8 cellular contexts compared by ENCODE assay signal in genomic region chr18:30889582-30890301, GRCh38.
DNase-seq lines count a peak whose midpoint lies in the region; ATAC-seq and TF ChIP-seq lines count a peak whose summit lies in the region.

No MANE protein-coding gene starts in this region.

- no peak for TF ChIP-seq EP300 in gastroesophageal sphincter (IDR thresholded peaks at IDR 0.05)

- CTCF ChIA-PET in Panc1 (lab: Charles Lee) = no interaction called here

- no peaks in the 10 kb centered on the region for H3K9me3 ChIP-seq in Panc1 (ENCODE audit: control insufficient read depth, insufficient read depth, low read depth, low read length)
- no peaks in the 10 kb centered on the region for H3K9me3 ChIP-seq in gastroesophageal sphincter
- no peaks in the 10 kb centered on the region for H3K9me3 ChIP-seq in gastrocnemius medialis

- H3K27ac ChIP-seq in Panc1 (ENCODE audit: low read length) (no peak overlapping the region), gastroesophageal sphincter (no peak overlapping the region), gastrocnemius medialis (no peak overlapping the region)

- H3K4me1 ChIP-seq in Panc1 (ENCODE audit: control insufficient read depth, insufficient read depth, low read length) (no peaks in the 10 kb centered on the region), gastroesophageal sphincter (no peaks in the 10 kb centered on the region), gastrocnemius medialis (no peaks in the 10 kb centered on the region)

- POLR2A ChIA-PET in Panc1 (lab: Charles Lee) = no interaction called here

- no peak overlapping the region for H3K4me3 ChIP-seq in Panc1 (ENCODE audit: low read depth in 2 of 2, low read length in 2 of 2)
- no peak overlapping the region for H3K4me3 ChIP-seq in gastroesophageal sphincter
- no peak overlapping the region for H3K4me3 ChIP-seq in skeletal muscle cell (ENCODE audit: low read depth, low read length)
- no peak overlapping the region for H3K4me3 ChIP-seq in gastrocnemius medialis

- in situ Hi-C loops in Panc1 (cut with HindIII; ENCODE audit: low pct_unique_long_range_greater_than_20kb, low sequenced_read_pairs) (no loop called here), gastrocnemius medialis (cut with MboI; ENCODE audit: low sequenced_read_pairs in 4 of 4) (no loop called here)

- H3K36me3 ChIP-seq in Panc1 (ENCODE audit: control insufficient read depth, insufficient read depth, low read length) = no peaks in the 10 kb centered on the region
- H3K36me3 ChIP-seq in gastroesophageal sphincter = no peaks in the 10 kb centered on the region
- no peaks in the 10 kb centered on the region for H3K36me3 ChIP-seq in gastrocnemius medialis

- TF ChIP-seq CTCF in Panc1 (IDR thresholded peaks at IDR 0.05) (peak; percentile 21; the same call in 1 of the 2 replicates), gastroesophageal sphincter (IDR thresholded peaks at IDR 0.05) (peak in 3 of 4 experiments; percentile 15 to 57 (median 47)), gastrocnemius medialis (IDR thresholded peaks at IDR 0.05 in 4 of 5, conservative IDR thresholded peaks at IDR 0.05 in 1 of 5) (no peak)

- H3K27me3 ChIP-seq in Panc1 (ENCODE audit: control insufficient read depth, insufficient read depth, low read length) (no peaks in the 10 kb centered on the region), gastroesophageal sphincter (no peaks in the 10 kb centered on the region), gastrocnemius medialis (no peaks in the 10 kb centered on the region)

- TF ChIP-seq POLR2A in gastroesophageal sphincter (IDR thresholded peaks at IDR 0.05) = no peak
- TF ChIP-seq POLR2A in gastrocnemius medialis (IDR thresholded peaks at IDR 0.05) = no peak

- 26 to 39% methylated on average over 5 of the region's 5 CpGs for WGBS in gastroesophageal sphincter (ENCODE audit: low coverage in 1 of 2), 2 donors

- intact Hi-C loops in Panc1 (cut with micrococcal nuclease; ENCODE audit: unreplicated experiment) = no loop called here
- intact Hi-C loops in gastrocnemius medialis (cut with DNase I; ENCODE audit: low total_unique reads) = no loop called here

- DNase-seq in NCI-H2171 treated with DMSO at 0.1 percent for 48 hours (lab: John Stamatoyannopoulos, UW) = peak; percentile 22
- DNase-seq in NCI-H2171 (lab: John Stamatoyannopoulos, UW) = no peak
- peak; percentile 8 for DNase-seq in Panc1 (ENCODE audit: low read depth, low spot score)
- peak; percentile 9 for DNase-seq in skeletal muscle cell (ENCODE audit: low read depth)
- DNase-seq in activated CD4-positive, alpha-beta T cell treated with anti-CD3 and anti-CD28 coated beads, Interleukin-2, amount 50 U/mL, for 1 hour = no peak
- DNase-seq in gastrocnemius medialis = no peak
- DNase-seq in central memory CD4-positive, alpha-beta T cell = no peak

- ATAC-seq in Panc1 (no peak), gastroesophageal sphincter (no peak), gastrocnemius medialis (no peak)

- no TSS peak for BruUV-seq in Panc1 (replicated peaks; lab: Mats Ljungman, UMichigan)

Comparison
In these comparisons a context has a peak if more than half of its experiments do, and no peak if none do; other contexts are left out.
1. DNase-seq: peak in NCI-H2171 treated with DMSO at 0.1 percent for 48 hours (single experiment), Panc1 (single experiment) and skeletal muscle cell (single experiment); none in NCI-H2171 (single experiment), activated CD4-positive, alpha-beta T cell treated with anti-CD3 and anti-CD28 coated beads, Interleukin-2, amount 50 U/mL, for 1 hour (single experiment), gastrocnemius medialis (0 of 2) and central memory CD4-positive, alpha-beta T cell (single experiment).
2. CTCF ChIP-seq: peak in Panc1 (single experiment) and gastroesophageal sphincter (3 of 4); none in gastrocnemius medialis (0 of 5).